ENCODE assay signal across 21 cellular contexts in genomic region chr1:86416343-86416742, GRCh38. TPM values are rescaled to one million over a fixed set of nuclear protein-coding genes. Genes with fewer than 3 reads are reported as not detected.
DNase-seq lines count a peak whose midpoint lies in the region; ATAC-seq and TF ChIP-seq lines count a peak whose summit lies in the region.
"Had no signal": no experiment of that assay in that cellular context is flagged by ENCODE, and none has a peak within 500 bp of the region (broad histone marks: within the 10 kb centered on the region; RNA-seq: fewer than 3 reads in every experiment).

No MANE protein-coding gene starts in this region.

- no peak for TF ChIP-seq CTCF in GM13976 (IDR thresholded peaks at IDR 0.05; ENCODE audit: borderline replicate concordance, control extremely low read depth, extremely low read depth, insufficient read depth, missing control alignments)

- no peak for ATAC-seq in HG03432 (IDR thresholded peaks at IDR 0.05; ENCODE audit: unreplicated experiment)
- ATAC-seq: activated CD8-positive, alpha-beta T cell treated with anti-CD3 and anti-CD28 coated beads, Interleukin-2, amount 10 ng/mL, durations not matched to agents 7 days and 5 days; activated T-helper 17 cell treated with anti-CD3 and anti-CD28 coated beads, Interleukin-2, amount 50 U/mL, for 72 hours; gastrocnemius medialis; naive thymus-derived CD4-positive, alpha-beta T cell; PC-3 had no signal

- DNase-seq in Caki2 (ENCODE audit: low read depth) (peak; percentile 26), NCI-H1105 treated with DMSO at 0.1 percent for 48 hours (lab: John Stamatoyannopoulos, UW) (peak; percentile 79), NCI-H748 treated with DMSO at 0.1 percent for 48 hours (lab: John Stamatoyannopoulos, UW) (peak; percentile 11), epithelial cell of prostate (ENCODE audit: low read depth, low spot score) (peak; percentile 46), GDM1 (lab: John Stamatoyannopoulos, UW) (no peak), pons (ENCODE audit: low spot score) (no peak), GM13976 (ENCODE audit: low spot score) (no peak)
- DNase-seq: activated CD8-positive, alpha-beta T cell treated with anti-CD3 and anti-CD28 coated beads, Interleukin-2, amount 10 ng/mL, durations not matched to agents 7 days and 5 days; cerebellar nuclear complex; gastrocnemius medialis; naive thymus-derived CD4-positive, alpha-beta T cell; NCI-H187; PC-3; stimulated activated CD4-positive, alpha-beta T cell treated with anti-CD3 and anti-CD28 coated beads, Interleukin-12 subunit alpha, Interleukin-12 subunit beta, amount 100 ng/mL, for 4 hours; stomach; uterus had no signal

- in situ Hi-C loops in Caki2 (cut with HindIII; ENCODE audit: low pct_unique_long_range_greater_than_20kb, low sequenced_read_pairs) (no loop called here), GM13976 (cut with MboI; ENCODE audit: low sequenced_read_pairs, unreplicated experiment) (no loop called here)

- no peak overlapping the region for H3K27ac ChIP-seq in epithelial cell of prostate
- H3K27ac ChIP-seq: gastrocnemius medialis, KMS-11, stomach, uterus had no signal

RNA-seq across cellular contexts. Expression of gene CLCA2, which starts 7.6 kb away (rescaled TPM):
- not detected in 2 replicates for total RNA-seq in Caki2 (2014; rRNA removed; shearing (Covaris generic); ENCODE audit: low replicate concordance)
- total RNA-seq: activated CD8-positive, alpha-beta T cell treated with anti-CD3 and anti-CD28 coated beads, Interleukin-2, amount 10 ng/mL, durations not matched to agents 7 days and 5 days; activated T-helper 17 cell treated with anti-CD3 and anti-CD28 coated beads, Interleukin-2, amount 50 U/mL, for 72 hours; gastrocnemius medialis; naive thymus-derived CD4-positive, alpha-beta T cell; uterus had no signal

RNA-seq across cellular contexts. Expression of gene ODF2L, which starts 20.2 kb away (rescaled TPM):
- 10.2 and 15.7 TPM in 2 replicates for total RNA-seq in Caki2 (2014; rRNA removed; shearing (Covaris generic); ENCODE audit: low replicate concordance)

RNA-seq across cellular contexts. Expression of gene CLCA1, which starts 52.4 kb away (rescaled TPM):
- total RNA-seq in Caki2 (2014; rRNA removed; shearing (Covaris generic); ENCODE audit: low replicate concordance) = not detected in 2 replicates
- total RNA-seq: activated CD8-positive, alpha-beta T cell treated with anti-CD3 and anti-CD28 coated beads, Interleukin-2, amount 10 ng/mL, durations not matched to agents 7 days and 5 days; activated T-helper 17 cell treated with anti-CD3 and anti-CD28 coated beads, Interleukin-2, amount 50 U/mL, for 72 hours; lower leg skin; naive thymus-derived CD4-positive, alpha-beta T cell; PC-3; posterior vena cava had no signal

Comparison
In these comparisons a context has a peak if more than half of its experiments do, and no peak if none do; other contexts are left out.
1. DNase-seq: peak in Caki2 (single experiment), NCI-H1105 treated with DMSO at 0.1 percent for 48 hours (single experiment), NCI-H748 treated with DMSO at 0.1 percent for 48 hours (single experiment) and epithelial cell of prostate (single experiment); none in GDM1 (single experiment), pons (single experiment) and GM13976 (single experiment).